In the genomic region with DNA sequence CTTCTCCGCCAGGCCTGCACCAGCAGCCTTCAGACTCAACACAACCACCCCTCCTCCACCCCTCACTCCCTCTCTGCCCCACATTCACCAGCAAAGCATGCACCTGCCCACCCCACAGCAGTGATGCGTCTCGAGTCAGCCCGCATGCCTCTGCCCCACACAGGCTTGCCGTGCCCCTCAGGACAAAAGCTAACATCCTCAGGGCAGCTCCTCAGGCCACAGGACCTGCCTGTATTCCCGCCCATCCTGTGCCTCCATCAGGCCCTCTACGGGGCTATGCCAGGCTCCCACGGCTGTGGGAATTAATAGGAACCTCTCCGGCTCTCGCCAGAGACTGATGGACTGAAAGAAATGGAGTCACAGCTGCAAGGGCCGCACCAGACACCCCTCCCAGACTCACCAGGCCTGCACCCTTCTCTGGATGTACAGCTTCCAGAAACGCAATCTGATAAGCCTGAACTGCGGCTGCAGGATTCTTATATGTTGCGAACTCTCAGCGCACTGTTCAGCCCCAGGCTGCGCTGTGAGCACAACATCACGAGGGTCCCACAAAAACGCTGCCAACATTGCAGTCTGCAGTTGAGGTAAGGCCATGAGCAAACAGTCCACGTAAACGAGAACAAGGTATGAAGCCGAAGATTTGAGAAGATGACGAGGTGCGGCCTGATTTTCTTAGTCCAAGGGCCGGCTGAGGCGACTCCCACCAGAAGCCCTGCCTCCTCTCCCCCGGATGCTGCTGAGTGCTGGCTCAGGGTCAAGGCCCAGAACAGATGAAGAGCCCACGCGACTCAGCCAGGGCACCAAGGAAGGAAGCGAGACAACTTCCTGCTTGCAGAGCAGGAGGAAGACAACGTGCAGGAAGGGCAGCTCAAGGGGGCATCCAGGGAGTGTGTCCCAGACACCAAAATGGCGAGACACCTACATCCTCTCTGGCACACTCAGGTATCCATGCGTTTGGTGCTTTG, we compare ENCODE assay signal across 14 cellular contexts.
DNase-seq lines count a peak whose midpoint lies in the region; TF ChIP-seq lines count a peak whose summit lies in the region.
"Had no signal": no experiment of that assay in that cellular context is flagged by ENCODE, and none has a peak within 500 bp of the region (broad histone marks: within the 10 kb centered on the region; RNA-seq: fewer than 3 reads in every experiment).

No MANE protein-coding gene starts in this region.

- no peak overlapping the region for H3K14ac ChIP-seq in neuronal stem cell (ENCODE audit: low read length)

- H3K9ac ChIP-seq in neuronal stem cell (ENCODE audit: low read depth, low read length, poor library complexity): no peak overlapping the region

- WGBS in neuronal stem cell (ENCODE audit: extremely low coverage in 2 of 2, insufficient read length in 2 of 2, insufficient replicate concordance in 1 of 2), 2 donors: no CpG with 5 or more reads among the region's 32 CpGs

- peak overlapping the region; percentile 17 for H3K23ac ChIP-seq in neuronal stem cell (ENCODE audit: low read depth, low read length, poor library complexity)

- TF ChIP-seq CTCF in dorsolateral prefrontal cortex (IDR thresholded peaks at IDR 0.05 in 54 of 56, conservative IDR thresholded peaks at IDR 0.05 in 2 of 56; ENCODE audit: low read depth in 1 of 56, partially characterized antibody in 56 of 56) (no peak), GM13977 (IDR thresholded peaks at IDR 0.05; ENCODE audit: extremely low read depth, insufficient read depth, missing control alignments) (no peak)

- H3K4me3 ChIP-seq in dorsolateral prefrontal cortex (peak overlapping the region in 25 of 59 donors; percentile 2 to 61 (median 33)), neuronal stem cell (ENCODE audit: low read length in 2 of 2) (no peak overlapping the region)
- H3K4me3 ChIP-seq: HAP-1, SJCRH30 had no signal

- H4K91ac ChIP-seq in neuronal stem cell (ENCODE audit: low read depth, low read length, poor library complexity): no peak overlapping the region

- H3K27ac ChIP-seq in dorsolateral prefrontal cortex (peak overlapping the region in 40 of 59 donors; percentile 1 to 77 (median 56)), neuronal stem cell (replicated peaks; ENCODE audit: low read length) (no peak overlapping the region)
- H3K27ac ChIP-seq: HL-60, SJCRH30 had no signal

- intact Hi-C loops in dorsolateral prefrontal cortex (cut with DNase I): loop anchor here in 1 of 2 donors (5.0 kb wide), 1 partner anchor 100 kb away; a partner anchor contains a TSS

- no peak overlapping the region for H2AFZ ChIP-seq in neuronal stem cell (ENCODE audit: low read length)

- H3K36me3 ChIP-seq in neuronal stem cell (replicated peaks in 1 of 2; ENCODE audit: control insufficient read depth in 2 of 2, insufficient read depth in 2 of 2, low read length in 2 of 2): peaks cover 6 to 24% of the 10 kb centered on the region in 2 donors

- H3K27me3 ChIP-seq in dorsolateral prefrontal cortex (no peaks in the 10 kb centered on the region), neuronal stem cell (ENCODE audit: control insufficient read depth in 3 of 3, insufficient read depth in 3 of 3, low read depth in 1 of 3, low read length in 3 of 3) (no peaks in the 10 kb centered on the region)
- H3K27me3 ChIP-seq: SJCRH30 had no signal

- H3K4me2 ChIP-seq in neuronal stem cell (ENCODE audit: insufficient read depth, low read length, poor library complexity, severe bottlenecking): no peak overlapping the region

- H3K4me1 ChIP-seq in neuronal stem cell (ENCODE audit: control insufficient read depth in 2 of 2, insufficient read depth in 1 of 2, low read depth in 1 of 2, low read length in 2 of 2): peaks cover 0 to 10% of the 10 kb centered on the region in 2 donors
- H3K4me1 ChIP-seq: HAP-1, SJCRH30 had no signal

- in situ Hi-C loops in GM13977 (cut with MboI; ENCODE audit: low pct_unique_long_range_greater_than_20kb, low sequenced_read_pairs, unreplicated experiment): no loop called here

- H3K18ac ChIP-seq in neuronal stem cell (ENCODE audit: low read length): peak overlapping the region; percentile 82

- no peaks in the 10 kb centered on the region for H3K79me1 ChIP-seq in neuronal stem cell (ENCODE audit: low read depth, low read length)

- no peak overlapping the region for H2AK5ac ChIP-seq in neuronal stem cell (ENCODE audit: low read depth, low read length)

- DNase-seq in ELR (ENCODE audit: low read depth) (peak; percentile 54), LHCN-M2 (ENCODE audit: low read depth) (peak; percentile 28), dorsolateral prefrontal cortex (no peak), neuronal stem cell (ENCODE audit: low spot score) (no peak), NCI-H2029 treated with DMSO at 0.1 percent for 48 hours (lab: John Stamatoyannopoulos, UW) (no peak), GM13977 (ENCODE audit: low spot score) (no peak), HPDE6-E6E7 (ENCODE audit: extremely low spot score) (no peak), GOT3 (lab: John Stamatoyannopoulos, UW) (no peak)
- DNase-seq: effector memory CD4-positive, alpha-beta T cell; foreskin melanocyte; SJCRH30; stimulated activated CD4-positive, alpha-beta T cell treated with anti-CD3 and anti-CD28 coated beads, Interleukin-2, amount 100 ng/mL, for 48 hours had no signal

- no peak overlapping the region for H2BK5ac ChIP-seq in neuronal stem cell (ENCODE audit: low read length)

- H2BK120ac ChIP-seq in neuronal stem cell (ENCODE audit: low read depth, low read length): no peak overlapping the region

- peak overlapping the region; percentile 42 for H2BK12ac ChIP-seq in neuronal stem cell (ENCODE audit: low read length)

- H4K8ac ChIP-seq in neuronal stem cell (ENCODE audit: low read depth, low read length): no peak overlapping the region

- H3K4ac ChIP-seq in neuronal stem cell (ENCODE audit: low read length): no peak overlapping the region

- H2BK15ac ChIP-seq in neuronal stem cell (ENCODE audit: low read length): no peak overlapping the region

- no peaks in the 10 kb centered on the region for H3K9me3 ChIP-seq in neuronal stem cell (replicated peaks in 1 of 2; ENCODE audit: control insufficient read depth in 2 of 2, insufficient read depth in 1 of 2, low read depth in 1 of 2, low read length in 2 of 2)
- H3K9me3 ChIP-seq: HAP-1, SJCRH30 had no signal

Comparison
In these comparisons a context has a peak if more than half of its experiments do, and no peak if none do; other contexts are left out.
1. DNase-seq: peak in ELR (single experiment) and LHCN-M2 (single experiment); none in dorsolateral prefrontal cortex (0 of 10), neuronal stem cell (single experiment), NCI-H2029 treated with DMSO at 0.1 percent for 48 hours (single experiment), GM13977 (single experiment), HPDE6-E6E7 (single experiment) and GOT3 (single experiment).